In genomic region chr9:129665814-129666511, GRCh38 we compare ENCODE assay signal across 11 cellular contexts. TPM values are rescaled to one million over a fixed set of nuclear protein-coding genes. Genes with fewer than 3 reads are reported as not detected.
DNase-seq lines count a peak whose midpoint lies in the region; ATAC-seq, FAIRE-seq and TF ChIP-seq lines count a peak whose summit lies in the region.
"Had no signal": no experiment of that assay in that cellular context is flagged by ENCODE, and none has a peak within 500 bp of the region (broad histone marks: within the 10 kb centered on the region; RNA-seq: fewer than 3 reads in every experiment).

No MANE protein-coding gene starts in this region.

- H3K27me3 ChIP-seq in HUES48 (ENCODE audit: control insufficient read depth, insufficient read depth, low read length) (peaks cover 21% of the 10 kb centered on the region), H1 (replicated peaks in 1 of 4; ENCODE audit: control insufficient read depth in 3 of 4, extremely low read depth in 1 of 4, insufficient read depth in 3 of 4, low read length in 3 of 4) (peaks cover 9 to 30% (median 21%) of the 10 kb centered on the region in 4 experiments), neuronal stem cell (ENCODE audit: control insufficient read depth in 3 of 3, insufficient read depth in 3 of 3, low read depth in 1 of 3, low read length in 3 of 3) (peaks cover 0 to 74% (median 24%) of the 10 kb centered on the region in 3 experiments), left lung (peaks cover 10 to 81% of the 10 kb centered on the region in 2 donors)

- H3K4me2 ChIP-seq in H1 (ENCODE audit: insufficient read depth in 1 of 2, low read depth in 2 of 2, low read length in 2 of 2) = peak overlapping the region; percentile 52 to 72
- H3K4me2 ChIP-seq in neuronal stem cell (ENCODE audit: insufficient read depth, low read length, poor library complexity, severe bottlenecking) = peak overlapping the region; percentile 79

- H3K9ac ChIP-seq in HUES48 (ENCODE audit: low read depth, low read length) = no peak overlapping the region
- peak overlapping the region in 1 of 4 experiments; percentile 34; a peak in 2 of 7 replicates for H3K9ac ChIP-seq in H1 (replicated peaks in 1 of 4; ENCODE audit: extremely low read depth in 1 of 4, low read depth in 3 of 4, low read length in 3 of 4)
- H3K9ac ChIP-seq in neuronal stem cell (ENCODE audit: low read depth, low read length, poor library complexity) = peak overlapping the region; percentile 67

- TF ChIP-seq EP300 in H1 (IDR thresholded peaks at IDR 0.05; ENCODE audit: borderline replicate concordance in 1 of 2, low read depth in 2 of 2, low read length in 2 of 2) = no peak

- H3K36me3 ChIP-seq in HUES48 (ENCODE audit: control insufficient read depth, insufficient read depth, low read length) (no peaks in the 10 kb centered on the region), H1 (ENCODE audit: control insufficient read depth in 2 of 4, insufficient read depth in 4 of 4, low read length in 3 of 4) (no peaks in the 10 kb centered on the region), neuronal stem cell (replicated peaks in 1 of 2; ENCODE audit: control insufficient read depth in 2 of 2, insufficient read depth in 2 of 2, low read length in 2 of 2) (no peaks in the 10 kb centered on the region), left lung (no peaks in the 10 kb centered on the region)

- no peak for TF ChIP-seq CTCF in H1 (IDR thresholded peaks at IDR 0.05; ENCODE audit: control extremely low read depth in 1 of 3, insufficient read depth in 1 of 3, low read depth in 1 of 3, low read length in 3 of 3)
- TF ChIP-seq CTCF in left lung (IDR thresholded peaks at IDR 0.05) = no peak

- H2AFZ ChIP-seq in H1 (ENCODE audit: low read length) (no peak overlapping the region; the same call in 1 of the 2 replicates), neuronal stem cell (ENCODE audit: low read length) (peak overlapping the region; percentile 86)

- peaks cover 9% of the 10 kb centered on the region; the same call in 1 of the 2 replicates for H3K23me2 ChIP-seq in H1 (ENCODE audit: low read depth, low read length)

- no peak for TF ChIP-seq POLR2A in H1 (IDR thresholded peaks at IDR 0.05; ENCODE audit: control extremely low read depth in 1 of 2, low read depth in 2 of 2, low read length in 2 of 2)

- H3K9me3 ChIP-seq in HUES48 (ENCODE audit: control insufficient read depth, insufficient read depth, low read length) = no peaks in the 10 kb centered on the region
- no peaks in the 10 kb centered on the region for H3K9me3 ChIP-seq in H1 (ENCODE audit: insufficient read depth in 2 of 2, low read depth in 1 of 2, low read length in 1 of 2)
- no peaks in the 10 kb centered on the region for H3K9me3 ChIP-seq in neuronal stem cell (replicated peaks in 1 of 2; ENCODE audit: control insufficient read depth in 2 of 2, insufficient read depth in 1 of 2, low read depth in 1 of 2, low read length in 2 of 2)
- no peaks in the 10 kb centered on the region for H3K9me3 ChIP-seq in left lung

- H2AK5ac ChIP-seq in H1 (ENCODE audit: low read depth, low read length) (no peak overlapping the region), neuronal stem cell (ENCODE audit: low read depth, low read length) (peak overlapping the region; percentile 88)

- no peak overlapping the region for H4K5ac ChIP-seq in H1 (ENCODE audit: insufficient read length, low read depth, low read length)

- no peak overlapping the region for H3K14ac ChIP-seq in H1 (ENCODE audit: insufficient read length)
- H3K14ac ChIP-seq in neuronal stem cell (ENCODE audit: low read length) = no peak overlapping the region

- H3K4ac ChIP-seq in H1 (replicated peaks; ENCODE audit: insufficient read length, low read depth, low read length) (no peak overlapping the region), neuronal stem cell (ENCODE audit: low read length) (no peak overlapping the region)

- no peak for FAIRE-seq in H1 (lab: Jason Lieb, UNC)

- intact Hi-C loops in left lung (cut with DNase I) = no loop called here

- H3K4me3 ChIP-seq in HUES48 (ENCODE audit: low read depth, low read length) = peak overlapping the region; percentile 61
- peak overlapping the region; percentile 32 to 77 (median 40) for H3K4me3 ChIP-seq in H1 (ENCODE audit: extremely low read depth in 1 of 4, insufficient read depth in 2 of 4, low read depth in 3 of 4, low read length in 4 of 4)
- peak overlapping the region; percentile 17 to 77 for H3K4me3 ChIP-seq in neuronal stem cell (ENCODE audit: low read length in 2 of 2)
- H3K4me3 ChIP-seq in left lung = peak overlapping the region in 1 of 2 donors; percentile 32

- CTCF ChIA-PET in H1 (lab: Charles Lee; ENCODE audit: partially characterized antibody) = interaction anchor here (1.2 to 2.9 kb wide), 2 partner anchors 9 to 11 kb away, joined by 5 to 7 read pairs; no protein-coding TSS in a partner anchor

- TF ChIP-seq RAD21 in H1 (IDR thresholded peaks at IDR 0.05 in 1 of 2, conservative IDR thresholded peaks at IDR 0.05 in 1 of 2; ENCODE audit: low read depth in 2 of 2, low read length in 2 of 2) = no peak

- H2BK20ac ChIP-seq in H1 (ENCODE audit: low read length) = no peak overlapping the region

- H3K79me2 ChIP-seq in H1 (ENCODE audit: control insufficient read depth in 1 of 2, insufficient read depth in 2 of 2, low read length in 2 of 2) = no peaks in the 10 kb centered on the region

- H2BK5ac ChIP-seq in H1 (ENCODE audit: low read depth, low read length) (no peak overlapping the region), neuronal stem cell (ENCODE audit: low read length) (no peak overlapping the region)

- peak; percentile 57 for DNase-seq in AG08396 (ENCODE audit: low spot score)
- peak in 1 of 2 experiments; percentile 65 for DNase-seq in H1 (ENCODE audit: low read depth in 1 of 2, low spot score in 2 of 2)
- DNase-seq in neuronal stem cell (ENCODE audit: low spot score) = no peak
- DNase-seq in NCI-H345 (lab: John Stamatoyannopoulos, UW) = no peak
- no peak for DNase-seq in left lung
- DNase-seq in NCI-H1694 (lab: John Stamatoyannopoulos, UW) = no peak
- DNase-seq: GDM1 had no signal

- no peak overlapping the region; the same call in 1 of the 2 replicates for H4K8ac ChIP-seq in H1 (ENCODE audit: extremely low read depth, insufficient read depth, low read length)
- peak overlapping the region; percentile 99 for H4K8ac ChIP-seq in neuronal stem cell (ENCODE audit: low read depth, low read length)

- ATAC-seq in left lung = no peak
- no peak for ATAC-seq in HG02973 (IDR thresholded peaks at IDR 0.05; ENCODE audit: unreplicated experiment)

- peak overlapping the region; percentile 50; the same call in 1 of the 2 replicates for H2BK12ac ChIP-seq in H1 (ENCODE audit: low read depth, low read length)
- H2BK12ac ChIP-seq in neuronal stem cell (ENCODE audit: low read length) = no peak overlapping the region

- H3K79me1 ChIP-seq in H1 (ENCODE audit: low read depth, low read length) = no peaks in the 10 kb centered on the region
- H3K79me1 ChIP-seq in neuronal stem cell (ENCODE audit: low read depth, low read length) = no peaks in the 10 kb centered on the region

- H3K18ac ChIP-seq in H1 (ENCODE audit: extremely low read depth, low read length) (no peak overlapping the region), neuronal stem cell (ENCODE audit: low read length) (peak overlapping the region; percentile 93)

- 1% methylated on average over 16 of the region's 87 CpGs; no CpG with 5 or more reads in 1 of the 2 experiments for WGBS in H1 (ENCODE audit: extremely low coverage in 1 of 2, insufficient coverage in 1 of 2, insufficient read length in 1 of 2, insufficient replicate concordance in 2 of 2, low coverage in 1 of 2, low lambda C conversion rate in 2 of 2, missing lambda C conversion rate in 1 of 2), 2 experiments
- WGBS in neuronal stem cell (ENCODE audit: extremely low coverage in 2 of 2, insufficient read length in 2 of 2, insufficient replicate concordance in 1 of 2), 2 donors = no CpG with 5 or more reads among the region's 87 CpGs

- no peak overlapping the region for H2BK15ac ChIP-seq in H1 (ENCODE audit: low read length)
- peak overlapping the region; percentile 60 for H2BK15ac ChIP-seq in neuronal stem cell (ENCODE audit: low read length)

- H3K4me1 ChIP-seq in HUES48 (ENCODE audit: control insufficient read depth, insufficient read depth, low read length) (peaks cover 7% of the 10 kb centered on the region; the same call in 1 of the 2 replicates), H1 (replicated peaks in 1 of 4; ENCODE audit: control insufficient read depth in 3 of 4, insufficient read depth in 4 of 4, low read length in 3 of 4) (peaks cover 0 to 9% (median 4%) of the 10 kb centered on the region in 4 experiments; a peak in 6 of 7 replicates), neuronal stem cell (ENCODE audit: control insufficient read depth in 2 of 2, insufficient read depth in 1 of 2, low read depth in 1 of 2, low read length in 2 of 2) (peaks cover 7 to 18% of the 10 kb centered on the region in 2 donors), left lung (peaks cover 5 to 12% of the 10 kb centered on the region in 2 donors)

- no peaks in the 10 kb centered on the region for H4K20me1 ChIP-seq in H1 (replicated peaks in 1 of 2; ENCODE audit: control insufficient read depth in 1 of 2, insufficient read depth in 2 of 2, low read length in 2 of 2)

- POLR2A ChIA-PET in H1 (lab: Charles Lee; ENCODE audit: partially characterized antibody) = interaction anchor here (0.8 to 3.0 kb wide), 4 partner anchors 9 to 47 kb away, joined by 3 to 6 read pairs (median 4); no protein-coding TSS in a partner anchor

- no peak overlapping the region for H4K91ac ChIP-seq in H1 (replicated peaks; ENCODE audit: insufficient read length, low read length)
- H4K91ac ChIP-seq in neuronal stem cell (ENCODE audit: low read depth, low read length, poor library complexity) = no peak overlapping the region

- H3K27ac ChIP-seq in HUES48 (ENCODE audit: low read depth, low read length) (no peak overlapping the region), H1 (ENCODE audit: low read depth, low read length) (no peak overlapping the region), neuronal stem cell (replicated peaks; ENCODE audit: low read length) (peak overlapping the region; percentile 27), left lung (no peak overlapping the region)

- H3K56ac ChIP-seq in H1 (replicated peaks; ENCODE audit: insufficient read length, low read depth, low read length) = no peak overlapping the region

- no peak overlapping the region for H3K23ac ChIP-seq in H1 (ENCODE audit: insufficient read length)
- H3K23ac ChIP-seq in neuronal stem cell (ENCODE audit: low read depth, low read length, poor library complexity) = no peak overlapping the region

- H2BK120ac ChIP-seq in H1 (replicated peaks; ENCODE audit: low read depth, low read length) = no peak overlapping the region
- H2BK120ac ChIP-seq in neuronal stem cell (ENCODE audit: low read depth, low read length) = peak overlapping the region; percentile 97

RNA-seq across cellular contexts. Expression of gene PRRX2, which starts 0.5 kb away (rescaled TPM):
- 5.8 and 7.1 TPM in 2 replicates for total RNA-seq in H1 (2021; fragmentation: NEBNext Ultra II Directional; extraction: Animal tissue kit (Norgen Biotek cat#: 25700))
- polyA plus RNA-seq in H1 (2011; rRNA removed) = 9.2 and 10.9 TPM in 2 replicates
- polyA plus RNA-seq in H1 (2011; cell fraction: cytosol; rRNA removed) = 6.7 TPM
- 5.3 TPM for polyA plus RNA-seq in H1 (2011; cell fraction: nucleus; rRNA removed)
- polyA plus RNA-seq in H1 (2012, experiment 1 of 2) = 1.6 to 5.6 TPM (median 4.0 TPM) in 4 replicates
- polyA plus RNA-seq in H1 (2012, experiment 2 of 2) = 5.6 TPM
- polyA plus RNA-seq in H1 (2013, experiment 1 of 2) = 7.2 TPM
- 7.7 TPM for polyA plus RNA-seq in H1 (2013, experiment 2 of 2)
- polyA minus RNA-seq in H1 (2011; rRNA and poly(A)+ RNA removed) = 0.46 and 0.57 TPM in 2 replicates
- polyA minus RNA-seq in H1 (2011; cell fraction: cytosol; rRNA and poly(A)+ RNA removed) = 2.1 TPM
- polyA minus RNA-seq in H1 (2011; cell fraction: nucleus; rRNA and poly(A)+ RNA removed) = 1.3 TPM
- 26.3 TPM for polyA plus RNA-seq in neuronal stem cell (2013, experiment 1 of 2)
- 25.0 TPM for polyA plus RNA-seq in neuronal stem cell (2013, experiment 2 of 2)
- total RNA-seq in left lung = 1 to 10 TPM; 1.7 to 5.6 TPM

RNA-seq across cellular contexts. Expression of gene ASB6, which starts 24.0 kb away (rescaled TPM):
- 17.3 TPM in 2 replicates for total RNA-seq in H1 (2021; fragmentation: NEBNext Ultra II Directional; extraction: Animal tissue kit (Norgen Biotek cat#: 25700))
- polyA plus RNA-seq in H1 (2011; rRNA removed) = 14.0 and 19.7 TPM in 2 replicates
- 16.1 TPM for polyA plus RNA-seq in H1 (2011; cell fraction: cytosol; rRNA removed)
- 28.1 TPM for polyA plus RNA-seq in H1 (2011; cell fraction: nucleus; rRNA removed)
- 9.6 to 16.5 TPM (median 14.9 TPM) in 4 replicates for polyA plus RNA-seq in H1 (2012, experiment 1 of 2)
- polyA plus RNA-seq in H1 (2012, experiment 2 of 2) = 14.4 TPM
- 12.1 TPM for polyA plus RNA-seq in H1 (2013, experiment 1 of 2)
- 12.0 TPM for polyA plus RNA-seq in H1 (2013, experiment 2 of 2)
- polyA minus RNA-seq in H1 (2011; rRNA and poly(A)+ RNA removed) = 8.4 and 11.0 TPM in 2 replicates
- 7.3 TPM for polyA minus RNA-seq in H1 (2011; cell fraction: cytosol; rRNA and poly(A)+ RNA removed)
- 9.7 TPM for polyA minus RNA-seq in H1 (2011; cell fraction: nucleus; rRNA and poly(A)+ RNA removed)
- 10.1 TPM for polyA plus RNA-seq in neuronal stem cell (2013, experiment 1 of 2)
- 10.5 TPM for polyA plus RNA-seq in neuronal stem cell (2013, experiment 2 of 2)
- 10 to 100 TPM; 15.8 to 18.0 TPM for total RNA-seq in left lung

RNA-seq across cellular contexts. Expression of gene NTMT1, which starts 40.0 kb away (rescaled TPM):
- total RNA-seq in H1 (2021; fragmentation: NEBNext Ultra II Directional; extraction: Animal tissue kit (Norgen Biotek cat#: 25700)) = 66.1 and 70.2 TPM in 2 replicates
- polyA plus RNA-seq in H1 (2011; rRNA removed) = 66.8 and 72.0 TPM in 2 replicates
- polyA plus RNA-seq in H1 (2011; cell fraction: cytosol; rRNA removed) = 74.2 TPM
- polyA plus RNA-seq in H1 (2011; cell fraction: nucleus; rRNA removed) = 49.9 TPM
- polyA plus RNA-seq in H1 (2012, experiment 1 of 2) = 50.4 to 65.9 TPM (median 63.1 TPM) in 4 replicates
- 54.6 TPM for polyA plus RNA-seq in H1 (2012, experiment 2 of 2)
- polyA plus RNA-seq in H1 (2013, experiment 1 of 2) = 37.6 TPM
- polyA plus RNA-seq in H1 (2013, experiment 2 of 2) = 37.1 TPM
- 27.6 and 39.4 TPM in 2 replicates for polyA minus RNA-seq in H1 (2011; rRNA and poly(A)+ RNA removed)
- 13.7 TPM for polyA minus RNA-seq in H1 (2011; cell fraction: cytosol; rRNA and poly(A)+ RNA removed)
- 22.0 TPM for polyA minus RNA-seq in H1 (2011; cell fraction: nucleus; rRNA and poly(A)+ RNA removed)
- 24.4 TPM for polyA plus RNA-seq in neuronal stem cell (2013, experiment 1 of 2)
- 22.5 TPM for polyA plus RNA-seq in neuronal stem cell (2013, experiment 2 of 2)
- total RNA-seq in left lung = 10 to 100 TPM; 25.3 to 35.4 TPM

RNA-seq across cellular contexts. Expression of gene C9orf50, which starts 45.1 kb away (rescaled TPM):
- not detected in 2 replicates for total RNA-seq in H1 (2021; fragmentation: NEBNext Ultra II Directional; extraction: Animal tissue kit (Norgen Biotek cat#: 25700))
- polyA plus RNA-seq in H1 (2011; rRNA removed) = not detected in 2 replicates
- polyA plus RNA-seq in H1 (2011; cell fraction: cytosol; rRNA removed) = not detected
- 0.17 TPM for polyA plus RNA-seq in H1 (2011; cell fraction: nucleus; rRNA removed)
- polyA plus RNA-seq in H1 (2012, experiment 1 of 2) = not detected in 4 replicates
- polyA plus RNA-seq in H1 (2012, experiment 2 of 2) = not detected
- polyA plus RNA-seq in H1 (2013, experiment 1 of 2) = not detected
- polyA plus RNA-seq in H1 (2013, experiment 2 of 2) = not detected
- not detected in 2 replicates for polyA minus RNA-seq in H1 (2011; rRNA and poly(A)+ RNA removed)
- not detected for polyA minus RNA-seq in H1 (2011; cell fraction: cytosol; rRNA and poly(A)+ RNA removed)
- 0.40 TPM for polyA minus RNA-seq in H1 (2011; cell fraction: nucleus; rRNA and poly(A)+ RNA removed)
- polyA plus RNA-seq in neuronal stem cell (2013, experiment 1 of 2) = 0.11 TPM
- 0.07 TPM for polyA plus RNA-seq in neuronal stem cell (2013, experiment 2 of 2)
- not detected for total RNA-seq in left lung
- total RNA-seq: fibroblast of villous mesenchyme, skeletal muscle tissue had no signal
